In the genomic region with DNA sequence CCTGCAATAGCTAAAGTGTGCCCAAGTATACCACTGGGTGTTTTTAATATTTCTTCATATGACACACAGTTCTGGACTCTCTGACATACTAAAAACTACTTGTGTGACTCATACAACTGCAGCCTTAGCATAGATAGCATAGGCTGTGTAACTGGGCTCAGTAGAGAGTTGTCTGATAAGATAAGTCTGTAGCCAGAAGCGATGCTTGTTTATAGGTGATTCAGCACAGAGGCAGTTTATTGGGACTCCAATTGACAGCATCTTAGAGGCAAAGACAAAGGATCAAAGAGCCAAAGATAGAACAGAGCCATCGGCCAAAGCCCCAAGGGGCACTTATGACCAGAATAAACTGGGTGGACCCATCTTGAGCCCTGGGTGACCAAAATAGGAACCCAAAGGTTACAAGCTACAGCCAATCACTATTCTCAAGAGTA, we compare ENCODE assay signal across 9 cellular contexts. TPM values are rescaled to one million over a fixed set of nuclear protein-coding genes. Genes with fewer than 3 reads are reported as not detected.
A peak's percentile ranks its signal among the peaks of the same experiment; 100 is the strongest.
DNase-seq lines count a peak whose midpoint lies in the region; ATAC-seq and TF ChIP-seq lines count a peak whose summit lies in the region.
"Had no signal": no experiment of that assay in that cellular context is flagged by ENCODE, and none has a peak within 500 bp of the region (broad histone marks: within the 10 kb centered on the region; RNA-seq: fewer than 3 reads in every experiment).

No MANE protein-coding gene starts in this region.

- DNase-seq in GM03348 (ENCODE audit: low spot score), result peak; percentile 66
- no peak for DNase-seq in RWPE2 (ENCODE audit: low spot score)
- DNase-seq in erythroblast (lab: John Stamatoyannopoulos, UW), result peak; percentile 92 to 95
- no peak for DNase-seq in omental fat pad (ENCODE audit: low spot score)
- DNase-seq in putamen (ENCODE audit: low spot score), result no peak
- no peak for DNase-seq in A673 (ENCODE audit: low spot score)
- DNase-seq in NCI-H1092 (lab: John Stamatoyannopoulos, UW), result no peak
- DNase-seq in HEK293T (ENCODE audit: extremely low spot score), result no peak
- DNase-seq: NCI-H748 treated with DMSO at 0.1 percent for 48 hours had no signal

- POLR2A ChIA-PET in A673 (lab: Charles Lee; ENCODE audit: low non-redundant PET) (no interaction called here), HEK293T (lab: Yijun Ruan, JAX) (no interaction called here)

- H3K9me3 ChIP-seq in RWPE2 (ENCODE audit: severe bottlenecking) (peaks cover 2% of the 10 kb centered on the region), A673 (ENCODE audit: low read depth, low read length, poor library complexity, severe bottlenecking) (no peaks in the 10 kb centered on the region)

- intact Hi-C loops in A673 (cut with micrococcal nuclease; ENCODE audit: unreplicated experiment), result no loop called here

- H3K36me3 ChIP-seq in RWPE2 (ENCODE audit: low read depth), result no peaks in the 10 kb centered on the region
- H3K36me3 ChIP-seq in A673 (ENCODE audit: insufficient read depth, low read length, poor library complexity, severe bottlenecking), result no peaks in the 10 kb centered on the region

- CTCF ChIA-PET in A673 (lab: Charles Lee), result no interaction called here
- CTCF ChIA-PET in HEK293T (lab: Yijun Ruan, JAX), result no interaction called here

- no peak for TF ChIP-seq POLR2A in erythroblast (IDR thresholded peaks at IDR 0.05; ENCODE audit: low read length)

- H3K27ac ChIP-seq in RWPE2 (ENCODE audit: poor library complexity, severe bottlenecking), result no peak overlapping the region
- H3K27ac ChIP-seq in A673 (ENCODE audit: low read depth, low read length, poor library complexity, severe bottlenecking), result no peak overlapping the region

- H3K27me3 ChIP-seq in RWPE2 (ENCODE audit: insufficient read depth, poor library complexity, severe bottlenecking) (no peaks in the 10 kb centered on the region), A673 (replicated peaks; ENCODE audit: insufficient read depth, low read depth, low read length, poor library complexity) (no peaks in the 10 kb centered on the region)

- H3K4me1 ChIP-seq in RWPE2 (ENCODE audit: insufficient read depth, poor library complexity, severe bottlenecking), result no peaks in the 10 kb centered on the region
- H3K4me1 ChIP-seq in A673 (ENCODE audit: insufficient read depth, low read length, poor library complexity, severe bottlenecking), result no peaks in the 10 kb centered on the region

- H3K4me3 ChIP-seq in RWPE2 (ENCODE audit: severe bottlenecking) (no peak overlapping the region), A673 (ENCODE audit: low read depth, low read length, poor library complexity, severe bottlenecking) (no peak overlapping the region)

- TF ChIP-seq CTCF in RWPE2 (IDR thresholded peaks at IDR 0.05; ENCODE audit: poor library complexity, severe bottlenecking) (no peak), omental fat pad (IDR thresholded peaks at IDR 0.05) (no peak), A673 (conservative IDR thresholded peaks at IDR 0.05; ENCODE audit: low read depth, low read length) (no peak)

- ATAC-seq in RWPE2 (ENCODE audit: low read depth) (peak; percentile 93), omental fat pad (ENCODE audit: low FRiP score) (peak; percentile 88)

- BruUV-seq in A673 (replicated peaks; lab: Mats Ljungman, UMichigan), result no TSS peak

TF ChIP-seq in HEK293T, 16 proteins besides CTCF, POLR2A, EP300 and RAD21:
- TF ChIP-seq SUZ12 (IDR thresholded peaks at IDR 0.05) (no peak), L3MBTL2 (conservative IDR thresholded peaks at IDR 0.05) (no peak), ELF4 (IDR thresholded peaks at IDR 0.05) (no peak), NFRKB (IDR thresholded peaks at IDR 0.05) (no peak), FOXK2 (IDR thresholded peaks at IDR 0.05) (no peak), FOXM1 (IDR thresholded peaks at IDR 0.05; ENCODE audit: borderline replicate concordance) (no peak), CTBP1 (IDR thresholded peaks at IDR 0.05; ENCODE audit: borderline replicate concordance) (no peak), FOXA1 (IDR thresholded peaks at IDR 0.05) (no peak), LEF1 (IDR thresholded peaks at IDR 0.05; ENCODE audit: borderline replicate concordance) (no peak), ARNT (IDR thresholded peaks at IDR 0.05) (no peak), SP1 (IDR thresholded peaks at IDR 0.05) (no peak), BHLHE40 (IDR thresholded peaks at IDR 0.05; ENCODE audit: borderline replicate concordance) (no peak), ZNF384 (IDR thresholded peaks at IDR 0.05) (no peak), TARDBP (IDR thresholded peaks at IDR 0.05) (no peak), HDGF (IDR thresholded peaks at IDR 0.05; ENCODE audit: borderline replicate concordance) (no peak)
- TF ChIP-seq, protein P1, sequence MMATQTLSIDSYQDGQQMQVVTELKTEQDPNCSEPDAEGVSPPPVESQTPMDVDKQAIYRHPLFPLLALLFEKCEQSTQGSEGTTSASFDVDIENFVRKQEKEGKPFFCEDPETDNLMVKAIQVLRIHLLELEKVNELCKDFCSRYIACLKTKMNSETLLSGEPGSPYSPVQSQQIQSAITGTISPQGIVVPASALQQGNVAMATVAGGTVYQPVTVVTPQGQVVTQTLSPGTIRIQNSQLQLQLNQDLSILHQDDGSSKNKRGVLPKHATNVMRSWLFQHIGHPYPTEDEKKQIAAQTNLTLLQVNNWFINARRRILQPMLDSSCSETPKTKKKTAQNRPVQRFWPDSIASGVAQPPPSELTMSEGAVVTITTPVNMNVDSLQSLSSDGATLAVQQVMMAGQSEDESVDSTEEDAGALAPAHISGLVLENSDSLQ (IDR thresholded peaks at IDR 0.05), result no peak
TF ChIP-seq in HEK293T: peak in this region for 0.

RNA-seq across cellular contexts. Expression of a gene that starts 42.3 kb away (rescaled TPM):
- 10 to 100 TPM; 41.4 to 62.3 (median 42.5) TPM for total RNA-seq in omental fat pad
- total RNA-seq in A673 (2021), result 40.1 and 40.5 TPM in 2 replicates

Comparison
In these comparisons a context has a peak if more than half of its experiments do, and no peak if none do; other contexts are left out.
1. DNase-seq: peak in GM03348 (single experiment) and erythroblast (2 of 2); none in RWPE2 (single experiment), omental fat pad (single experiment), putamen (single experiment), A673 (single experiment), NCI-H1092 (single experiment) and HEK293T (single experiment).